ENCODE assay signal across 13 cellular contexts in the genomic region with DNA sequence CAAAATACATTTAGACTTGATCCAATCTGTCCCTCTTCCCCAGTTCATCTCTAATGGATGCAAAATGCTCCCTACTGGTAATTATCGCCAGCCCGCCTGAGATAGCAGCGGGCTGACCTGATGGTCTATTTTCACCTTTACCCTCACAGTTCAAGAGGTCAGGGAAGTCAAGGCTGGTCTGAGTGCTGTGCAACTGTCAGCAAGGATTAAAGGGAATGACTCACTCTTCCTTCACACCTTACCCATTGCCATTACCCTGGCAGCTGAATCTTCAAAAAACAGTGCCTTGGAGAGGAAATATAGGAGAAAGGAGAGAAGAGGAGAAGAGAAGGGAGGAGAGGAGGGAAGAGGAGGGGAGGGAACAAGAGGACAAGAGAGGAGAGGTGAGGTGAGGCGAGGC. TPM values are rescaled to one million over a fixed set of nuclear protein-coding genes. Genes with fewer than 3 reads are reported as not detected.
A peak's percentile ranks its signal among the peaks of the same experiment; 100 is the strongest.
DNase-seq lines count a peak whose midpoint lies in the region; ATAC-seq and TF ChIP-seq lines count a peak whose summit lies in the region.
"Had no signal": no experiment of that assay in that cellular context is flagged by ENCODE, and none has a peak within 500 bp of the region (broad histone marks: within the 10 kb centered on the region; RNA-seq: fewer than 3 reads in every experiment).

No MANE protein-coding gene starts in this region.

- no peak for ATAC-seq in T-cell (replicated peaks in 1 of 4)
- ATAC-seq in stimulated activated naive B cell treated with anti-CD40 and anti-IgM and Interleukin-4, amounts not matched to agents 10 μg/mL and 1 μg/mL and 100 μg/mL, for 72 hours (replicated peaks) = no peak
- no peak for ATAC-seq in GM18520 (IDR thresholded peaks at IDR 0.05; ENCODE audit: unreplicated experiment)
- ATAC-seq in gastrocnemius medialis = no peak
- ATAC-seq: mucosa of descending colon, psoas muscle had no signal

- peaks cover 3% of the 10 kb centered on the region for H3K36me3 ChIP-seq in effector memory CD4-positive, alpha-beta T cell (ENCODE audit: control insufficient read depth, insufficient read depth, low read length)
- no peaks in the 10 kb centered on the region for H3K36me3 ChIP-seq in gastrocnemius medialis

- H3K9me3 ChIP-seq in effector memory CD4-positive, alpha-beta T cell (ENCODE audit: control insufficient read depth, low read length) = no peaks in the 10 kb centered on the region
- H3K9me3 ChIP-seq in gastrocnemius medialis = no peaks in the 10 kb centered on the region
- H3K9me3 ChIP-seq: mucosa of descending colon, psoas muscle had no signal

- no peaks in the 10 kb centered on the region for H3K9me3 Mint-ChIP-seq in activated naive CD4-positive, alpha-beta T cell treated with anti-CD3 and anti-CD28 coated beads for 36 hours
- no peaks in the 10 kb centered on the region for H3K9me3 Mint-ChIP-seq in T-cell
- H3K9me3 Mint-ChIP-seq in stimulated activated naive B cell treated with anti-CD40 and anti-IgM and Interleukin-4, amounts not matched to agents 10 μg/mL and 1 μg/mL and 100 μg/mL, for 72 hours = peaks cover 0 to 3% of the 10 kb centered on the region in 2 donors

- POLR2A ChIA-PET in T-cell (lab: Charles Lee) = no interaction called here

- peaks cover 96% of the 10 kb centered on the region for H3K4me1 Mint-ChIP-seq in activated naive CD4-positive, alpha-beta T cell treated with anti-CD3 and anti-CD28 coated beads for 36 hours (ENCODE audit: low read depth)
- peaks cover 95 to 100% (median 96%) of the 10 kb centered on the region in 3 donors for H3K4me1 Mint-ChIP-seq in T-cell
- H3K4me1 Mint-ChIP-seq in stimulated activated naive B cell treated with anti-CD40 and anti-IgM and Interleukin-4, amounts not matched to agents 10 μg/mL and 1 μg/mL and 100 μg/mL, for 72 hours = peaks cover 49 to 90% of the 10 kb centered on the region in 2 donors

- H3K27me3 Mint-ChIP-seq in activated naive CD4-positive, alpha-beta T cell treated with anti-CD3 and anti-CD28 coated beads for 36 hours (ENCODE audit: low read depth) = no peaks in the 10 kb centered on the region
- no peaks in the 10 kb centered on the region for H3K27me3 Mint-ChIP-seq in T-cell
- no peaks in the 10 kb centered on the region for H3K27me3 Mint-ChIP-seq in stimulated activated naive B cell treated with anti-CD40 and anti-IgM and Interleukin-4, amounts not matched to agents 10 μg/mL and 1 μg/mL and 100 μg/mL, for 72 hours

- in situ Hi-C loops in gastrocnemius medialis (cut with MboI; ENCODE audit: low sequenced_read_pairs in 4 of 4) = no loop called here

- TF ChIP-seq CTCF in gastrocnemius medialis (IDR thresholded peaks at IDR 0.05 in 4 of 5, conservative IDR thresholded peaks at IDR 0.05 in 1 of 5) = no peak

- peak overlapping the region; percentile 85 for H3K27ac Mint-ChIP-seq in activated naive CD4-positive, alpha-beta T cell treated with anti-CD3 and anti-CD28 coated beads for 36 hours
- peak overlapping the region; percentile 93 to 99 for H3K27ac Mint-ChIP-seq in T-cell
- H3K27ac Mint-ChIP-seq in stimulated activated naive B cell treated with anti-CD40 and anti-IgM and Interleukin-4, amounts not matched to agents 10 μg/mL and 1 μg/mL and 100 μg/mL, for 72 hours = peak overlapping the region; percentile 83

- no peaks in the 10 kb centered on the region for H3K27me3 ChIP-seq in effector memory CD4-positive, alpha-beta T cell (replicated peaks; ENCODE audit: control insufficient read depth, insufficient read depth, low read length, poor library complexity, severe bottlenecking)
- H3K27me3 ChIP-seq in gastrocnemius medialis = no peaks in the 10 kb centered on the region

- peaks cover 28% of the 10 kb centered on the region for H3K36me3 Mint-ChIP-seq in activated naive CD4-positive, alpha-beta T cell treated with anti-CD3 and anti-CD28 coated beads for 36 hours (ENCODE audit: low read depth)
- peaks cover 41% of the 10 kb centered on the region for H3K36me3 Mint-ChIP-seq in T-cell
- peaks cover 51 to 72% of the 10 kb centered on the region in 2 donors for H3K36me3 Mint-ChIP-seq in stimulated activated naive B cell treated with anti-CD40 and anti-IgM and Interleukin-4, amounts not matched to agents 10 μg/mL and 1 μg/mL and 100 μg/mL, for 72 hours

- TF ChIP-seq POLR2A in gastrocnemius medialis (IDR thresholded peaks at IDR 0.05) = no peak

- peak overlapping the region; percentile 16 for H3K4me3 ChIP-seq in effector memory CD4-positive, alpha-beta T cell (ENCODE audit: insufficient read depth, low read depth, low read length, poor library complexity, severe bottlenecking)
- no peak overlapping the region for H3K4me3 ChIP-seq in gastrocnemius medialis
- H3K4me3 ChIP-seq: mucosa of descending colon, psoas muscle had no signal

- CTCF ChIA-PET in activated naive CD4-positive, alpha-beta T cell treated with anti-CD3 and anti-CD28 coated beads for 36 hours (lab: Charles Lee) = no interaction called here
- CTCF ChIA-PET in T-cell (lab: Charles Lee) = interaction anchor here (0.6 to 0.7 kb wide), 2 partner anchors 16 to 18 kb away, joined by 3 to 6 read pairs; no protein-coding TSS in a partner anchor

- H3K4me3 Mint-ChIP-seq in activated naive CD4-positive, alpha-beta T cell treated with anti-CD3 and anti-CD28 coated beads for 36 hours = no peak overlapping the region
- peak overlapping the region; percentile 75 to 84 (median 79) for H3K4me3 Mint-ChIP-seq in T-cell
- peak overlapping the region; percentile 35 to 67 for H3K4me3 Mint-ChIP-seq in stimulated activated naive B cell treated with anti-CD40 and anti-IgM and Interleukin-4, amounts not matched to agents 10 μg/mL and 1 μg/mL and 100 μg/mL, for 72 hours

- H3K4me1 ChIP-seq in effector memory CD4-positive, alpha-beta T cell (ENCODE audit: control insufficient read depth, insufficient read depth, low read length, poor library complexity, severe bottlenecking) = peaks cover 57% of the 10 kb centered on the region
- no peaks in the 10 kb centered on the region for H3K4me1 ChIP-seq in gastrocnemius medialis
- H3K4me1 ChIP-seq: psoas muscle had no signal

- peak overlapping the region; percentile 77 for H3K27ac ChIP-seq in effector memory CD4-positive, alpha-beta T cell (ENCODE audit: insufficient read depth, low read length, poor library complexity, severe bottlenecking)
- H3K27ac ChIP-seq in gastrocnemius medialis = no peak overlapping the region
- H3K27ac ChIP-seq: psoas muscle had no signal

- no peak for DNase-seq in activated naive CD4-positive, alpha-beta T cell treated with anti-CD3 and anti-CD28 coated beads for 36 hours
- no peak for DNase-seq in activated naive CD4-positive, alpha-beta T cell (lab: John Stamatoyannopoulos, UW)
- DNase-seq in T-cell (no peak), NCI-H526 (lab: John Stamatoyannopoulos, UW) (no peak), gastrocnemius medialis (no peak)
- DNase-seq in effector memory CD4-positive, alpha-beta T cell = no peak
- DNase-seq in stimulated activated naive B cell treated with anti-CD40 and anti-IgM and Interleukin-4, amounts not matched to agents 10 μg/mL and 1 μg/mL and 100 μg/mL, for 72 hours = no peak
- DNase-seq: activated CD4-positive, CD25-positive, alpha-beta regulatory T cell treated with anti-CD3 and anti-CD28 coated beads, Interleukin-2, amount 50 U/mL, for 72 hours; DMS153; mucosa of descending colon; NCI-H2081 treated with DMSO at 0.1 percent for 48 hours; psoas muscle had no signal

- intact Hi-C loops in activated naive CD4-positive, alpha-beta T cell treated with anti-CD3 and anti-CD28 coated beads for 36 hours (cut with micrococcal nuclease) = loop anchor here (5.0 to 10.0 kb wide), 3 partner anchors 372 to 1072 kb away; a partner anchor contains a TSS
- intact Hi-C loops in gastrocnemius medialis (cut with DNase I; ENCODE audit: low total_unique reads) = no loop called here

RNA-seq across cellular contexts. Expression of a gene that starts 36.3 kb away (rescaled TPM):
- total RNA-seq in activated naive CD4-positive, alpha-beta T cell treated with anti-CD3 and anti-CD28 coated beads for 36 hours = 1 to 10 TPM; 2.0 to 2.1 TPM
- total RNA-seq in T-cell = under 1 TPM in 3 of 5 donors, not detected in 2; 0.19 to 0.41 (median 0.30) TPM
- under 1 TPM in 2 of 4 donors, not detected in 2; 0.41 to 0.70 TPM for total RNA-seq in gastrocnemius medialis
- total RNA-seq: psoas muscle had no signal

RNA-seq across cellular contexts. Expression of a gene that starts 43.7 kb away (rescaled TPM):
- 10 to 100 TPM; 35.2 to 36.5 TPM for total RNA-seq in activated naive CD4-positive, alpha-beta T cell treated with anti-CD3 and anti-CD28 coated beads for 36 hours
- total RNA-seq in T-cell = 10 to 100 TPM; 30.8 to 36.9 (median 32.1) TPM
- 10 to 100 TPM; 42.8 to 81.9 (median 67.7) TPM for total RNA-seq in gastrocnemius medialis
